Comparison of ENCODE assay signal across 8 cellular contexts in genomic region chr1:248838357-248839167, GRCh38. TPM values are rescaled to one million over a fixed set of nuclear protein-coding genes. Genes with fewer than 3 reads are reported as not detected.
A peak's percentile ranks its signal among the peaks of the same experiment; 100 is the strongest.
DNase-seq lines count a peak whose midpoint lies in the region; TF ChIP-seq lines count a peak whose summit lies in the region.

No MANE protein-coding gene starts in this region.

- H2AFZ ChIP-seq in H9 (ENCODE audit: low read length): no peak overlapping the region

- H3K27me3 Mint-ChIP-seq in H9 (ENCODE audit: low read depth): no peaks in the 10 kb centered on the region
- H3K27me3 Mint-ChIP-seq in activated naive CD4-positive, alpha-beta T cell treated with anti-CD3 and anti-CD28 coated beads, Interleukin-2, amount 10 ng/mL, durations not matched to agents 7 days and 5 days: no peaks in the 10 kb centered on the region

- no peak overlapping the region for H2BK15ac ChIP-seq in H9 (ENCODE audit: low read depth, low read length)

- H2BK12ac ChIP-seq in H9 (ENCODE audit: insufficient read length, low read depth, low read length): no peak overlapping the region

- peaks cover 0 to 2% (median 0%) of the 10 kb centered on the region in 3 experiments; a peak in 2 of 7 replicates for H3K36me3 Mint-ChIP-seq in H9 (ENCODE audit: insufficient read depth in 1 of 3, low read depth in 3 of 3)
- peaks cover 8% of the 10 kb centered on the region for H3K36me3 Mint-ChIP-seq in activated naive CD4-positive, alpha-beta T cell treated with anti-CD3 and anti-CD28 coated beads, Interleukin-2, amount 10 ng/mL, durations not matched to agents 7 days and 5 days

- peak overlapping the region; percentile 75 for H3K4me2 ChIP-seq in H9 (ENCODE audit: insufficient read depth, insufficient read length, low read length)

- no peak overlapping the region for H4K91ac ChIP-seq in H9 (ENCODE audit: insufficient read length, low read depth, low read length)

- no peaks in the 10 kb centered on the region for H3K9me3 Mint-ChIP-seq in H9
- no peaks in the 10 kb centered on the region for H3K9me3 Mint-ChIP-seq in activated naive CD4-positive, alpha-beta T cell treated with anti-CD3 and anti-CD28 coated beads, Interleukin-2, amount 10 ng/mL, durations not matched to agents 7 days and 5 days

- H3K27me3 ChIP-seq in H9 (ENCODE audit: insufficient read depth, low read length) (no peaks in the 10 kb centered on the region), SJSA1 (replicated peaks) (no peaks in the 10 kb centered on the region)

- H3K79me2 ChIP-seq in H9 (ENCODE audit: insufficient read depth, low read length): peaks cover 3% of the 10 kb centered on the region

- no peak overlapping the region for H3T11ph ChIP-seq in H9 (ENCODE audit: low read length)

- no peak overlapping the region for H3K23ac ChIP-seq in H9 (ENCODE audit: insufficient read length, low read depth, low read length)

- no peaks in the 10 kb centered on the region for H3K79me1 ChIP-seq in H9 (ENCODE audit: insufficient read depth, low read depth, low read length, poor library complexity, severe bottlenecking)

- H2BK20ac ChIP-seq in H9 (ENCODE audit: low read depth, low read length, poor library complexity, severe bottlenecking): no peak overlapping the region

- H3K36me3 ChIP-seq in SJSA1: peaks cover 20% of the 10 kb centered on the region

- TF ChIP-seq CTCF in H9 (conservative IDR thresholded peaks at IDR 0.05): no peak

- no peak overlapping the region for H4K8ac ChIP-seq in H9 (replicated peaks; ENCODE audit: insufficient read length, low read depth, low read length)

- H3K27ac ChIP-seq in H9 (ENCODE audit: insufficient read length, low read depth, low read length) (no peak overlapping the region), SJSA1 (peak overlapping the region; percentile 96), temporal lobe (ENCODE audit: low read depth, low read length) (peak overlapping the region; percentile 96)

- H4K5ac ChIP-seq in H9 (ENCODE audit: insufficient read length, low read depth, low read length): no peak overlapping the region

- H3K9ac ChIP-seq in H9 (ENCODE audit: extremely low read depth, insufficient read length, low read length): peak overlapping the region; percentile 41

- peak; percentile 59 for DNase-seq in GF-D8 (lab: John Stamatoyannopoulos, UW)
- DNase-seq in H9: peak; percentile 95
- DNase-seq in M059J (ENCODE audit: low read depth): peak; percentile 84
- peak; percentile 86 to 94 for DNase-seq in SJSA1 (ENCODE audit: low read depth in 1 of 2, low spot score in 2 of 2)
- peak; percentile 91 for DNase-seq in activated naive CD4-positive, alpha-beta T cell treated with anti-CD3 and anti-CD28 coated beads, Interleukin-2, amount 10 ng/mL, durations not matched to agents 7 days and 5 days
- peak; percentile 88 for DNase-seq in germinal center (ENCODE audit: low spot score)
- DNase-seq in occipital lobe (lab: John Stamatoyannopoulos, UW): peak; percentile 89

- peaks cover 2 to 13% of the 10 kb centered on the region in 2 experiments; a peak in 3 of 4 replicates for H3K4me1 Mint-ChIP-seq in H9
- H3K4me1 Mint-ChIP-seq in activated naive CD4-positive, alpha-beta T cell treated with anti-CD3 and anti-CD28 coated beads, Interleukin-2, amount 10 ng/mL, durations not matched to agents 7 days and 5 days: peaks cover 33% of the 10 kb centered on the region

- WGBS in H9 (ENCODE audit: extremely low coverage, insufficient read length, low lambda C conversion rate): no CpG with 5 or more reads among the region's 82 CpGs

- no peak overlapping the region for H3K56ac ChIP-seq in H9 (ENCODE audit: insufficient read length, low read depth, low read length)

- no peaks in the 10 kb centered on the region for H3K9me3 ChIP-seq in H9 (ENCODE audit: control insufficient read depth, low read depth, low read length)
- no peaks in the 10 kb centered on the region for H3K9me3 ChIP-seq in SJSA1 (replicated peaks)

- H3K14ac ChIP-seq in H9 (ENCODE audit: insufficient read depth, low read length): peak overlapping the region; percentile 77

- peak overlapping the region; percentile 80 for H3K18ac ChIP-seq in H9 (ENCODE audit: insufficient read length, low read depth, low read length)

- H2BK120ac ChIP-seq in H9 (ENCODE audit: low read depth, low read length, poor library complexity, severe bottlenecking): no peak overlapping the region

- H3K4me3 Mint-ChIP-seq in H9: no peak overlapping the region; a peak in 3 of 5 replicates
- H3K4me3 Mint-ChIP-seq in activated naive CD4-positive, alpha-beta T cell treated with anti-CD3 and anti-CD28 coated beads, Interleukin-2, amount 10 ng/mL, durations not matched to agents 7 days and 5 days: no peak overlapping the region

- H2BK5ac ChIP-seq in H9 (ENCODE audit: insufficient read length, low read length): no peak overlapping the region

- H3K4me3 ChIP-seq in SJSA1: peak overlapping the region; percentile 87

- CTCF ChIA-PET in activated naive CD4-positive, alpha-beta T cell treated with anti-CD3 and anti-CD28 coated beads, Interleukin-2, amount 10 ng/mL, durations not matched to agents 7 days and 5 days (lab: Charles Lee): interaction anchor here (1.2 to 3.2 kb wide), 4 partner anchors 11 to 20 kb away, joined by 3 to 22 read pairs (median 8); partner anchors contain the start of genes SH3BP5L and ZNF692

- no peaks in the 10 kb centered on the region; the same call in 1 of the 2 replicates for H3K4me1 ChIP-seq in H9 (ENCODE audit: insufficient read depth, low read length)
- peaks cover 9% of the 10 kb centered on the region for H3K4me1 ChIP-seq in SJSA1 (replicated peaks)

- no peak overlapping the region for H3K4ac ChIP-seq in H9 (ENCODE audit: low read depth, low read length)

- H4K20me1 ChIP-seq in H9 (ENCODE audit: control insufficient read depth, insufficient read depth, insufficient read length): no peaks in the 10 kb centered on the region

- H3K27ac Mint-ChIP-seq in H9: peak overlapping the region; percentile 91 to 97 (median 95)
- peak overlapping the region; percentile 98 for H3K27ac Mint-ChIP-seq in activated naive CD4-positive, alpha-beta T cell treated with anti-CD3 and anti-CD28 coated beads, Interleukin-2, amount 10 ng/mL, durations not matched to agents 7 days and 5 days

- peaks cover 4% of the 10 kb centered on the region for H3K23me2 ChIP-seq in H9 (ENCODE audit: insufficient read length, low read depth, low read length, poor library complexity, severe bottlenecking)

- H2AK5ac ChIP-seq in H9 (ENCODE audit: insufficient read length, low read length): no peak overlapping the region

RNA-seq across cellular contexts. Expression of gene ZNF672, which starts 0.5 kb away (rescaled TPM):
- total RNA-seq in H9 (2021) (28.5 and 29.4 TPM in 2 replicates), occipital lobe (14.0 TPM), temporal lobe (11.1 TPM)
- total RNA-seq in M059J (2014; rRNA removed; shearing (Covaris generic)): 15.0 and 16.4 TPM in 2 replicates
- 23.1 and 27.7 TPM in 2 replicates for total RNA-seq in SJSA1 (2014; rRNA removed; shearing (Covaris generic))

RNA-seq across cellular contexts. Expression of gene SH3BP5L, which starts 12.8 kb away (rescaled TPM):
- total RNA-seq in H9 (2021): 27.6 and 28.8 TPM in 2 replicates
- 14.9 and 21.0 TPM in 2 replicates for total RNA-seq in M059J (2014; rRNA removed; shearing (Covaris generic))
- total RNA-seq in SJSA1 (2014; rRNA removed; shearing (Covaris generic)): 26.1 and 34.1 TPM in 2 replicates
- total RNA-seq in occipital lobe: 27.5 TPM
- total RNA-seq in temporal lobe: 21.9 TPM

RNA-seq across cellular contexts. Expression of gene ZNF692, which starts 20.3 kb away (rescaled TPM):
- total RNA-seq in H9 (2021) (40.0 and 40.1 TPM in 2 replicates), occipital lobe (27.0 TPM), temporal lobe (18.9 TPM)
- 3.1 and 16.5 TPM in 2 replicates for total RNA-seq in M059J (2014; rRNA removed; shearing (Covaris generic))
- total RNA-seq in SJSA1 (2014; rRNA removed; shearing (Covaris generic)): 8.8 and 11.1 TPM in 2 replicates
